Comparison of ENCODE assay signal across 31 cellular contexts in genomic region chr10:99851825-99852224, GRCh38.
"Had no signal": no experiment of that assay in that cellular context is flagged by ENCODE, and none has a peak within 500 bp of the region (broad histone marks: within the 10 kb centered on the region; RNA-seq: fewer than 3 reads in every experiment).

No MANE protein-coding gene starts in this region.

- H3K9me3 Mint-ChIP-seq: activated B cell treated with CpG ODN at 0.5 μM for 24 hours; activated CD8-positive, alpha-beta T cell treated with anti-CD3 and anti-CD28 coated beads for 36 hours; activated naive CD4-positive, alpha-beta T cell treated with anti-CD3 and anti-CD28 coated beads for 36 hours; activated naive CD4-positive, alpha-beta T cell treated with anti-CD3 and anti-CD28 coated beads, Interleukin-2, amount 50 U/mL, for 72 hours; activated naive CD8-positive, alpha-beta T cell treated with anti-CD3 and anti-CD28 coated beads, Interleukin-2, amount 10 ng/mL, durations not matched to agents 7 days and 5 days; activated T-helper 1 cell treated with anti-CD3 and anti-CD28 coated beads, Interleukin-12 subunit alpha, Interleukin-12 subunit beta, Interleukin-2, Interleukin-4 antibody, amounts not matched to agents 30 ng/mL and 10 ng/mL and 1 ng/mL, durations not matched to agents 14 hours and 24 hours and 36 hours; activated T-helper 2 cell treated with anti-CD3 and anti-CD28 coated beads, Interferon-gamma antibody, Interleukin-2, Interleukin-4, amounts not matched to agents 10 μg/mL and 5 μg/mL and 100 μg/mL, durations not matched to agents 14 hours and 24 hours and 36 hours; brain; central memory CD8-positive, alpha-beta T cell; dendritic cell treated with granulocyte-macrophage colony-stimulating factor and Interleukin-4, amounts not matched to agents 40 ng/mL and 50 ng/mL, for 4 days; effector memory CD8-positive, alpha-beta T cell; T-helper 2 cell treated with Interferon-gamma antibody and Interleukin-4, amounts not matched to agents 5 μg/mL and 100 μg/mL, for 36 hours had no signal

- H3K36me3 Mint-ChIP-seq: activated CD8-positive, alpha-beta memory T cell treated with anti-CD3 and anti-CD28 coated beads, Interleukin-2, amount 10 ng/mL, durations not matched to agents 7 days and 5 days; activated naive CD4-positive, alpha-beta T cell treated with anti-CD3 and anti-CD28 coated beads, Interleukin-2, amount 50 U/mL, for 72 hours; activated naive CD8-positive, alpha-beta T cell treated with anti-CD3 and anti-CD28 coated beads, Interleukin-2, amount 10 ng/mL, durations not matched to agents 7 days and 5 days; brain had no signal

- H3K36me3 ChIP-seq: ascending aorta, breast epithelium, esophagus squamous epithelium, WERI-Rb-1 had no signal

- H3K27me3 Mint-ChIP-seq: activated B cell treated with CpG ODN at 0.5 μM for 24 hours; activated CD8-positive, alpha-beta memory T cell treated with anti-CD3 and anti-CD28 coated beads, Interleukin-2, amount 10 ng/mL, durations not matched to agents 7 days and 5 days; activated CD8-positive, alpha-beta T cell treated with anti-CD3 and anti-CD28 coated beads for 36 hours; activated naive CD8-positive, alpha-beta T cell treated with anti-CD3 and anti-CD28 coated beads, Interleukin-2, amount 10 ng/mL, durations not matched to agents 7 days and 5 days; brain; central memory CD8-positive, alpha-beta T cell; effector memory CD8-positive, alpha-beta T cell; T-helper 17 cell had no signal

- H3K4me1 Mint-ChIP-seq: activated B cell treated with CpG ODN at 0.5 μM for 24 hours; activated CD8-positive, alpha-beta memory T cell treated with anti-CD3 and anti-CD28 coated beads, Interleukin-2, amount 10 ng/mL, durations not matched to agents 7 days and 5 days; activated naive CD8-positive, alpha-beta T cell treated with anti-CD3 and anti-CD28 coated beads, Interleukin-2, amount 10 ng/mL, durations not matched to agents 7 days and 5 days; central memory CD8-positive, alpha-beta T cell had no signal

- H3K4me1 ChIP-seq: ascending aorta, breast epithelium, esophagus squamous epithelium had no signal

- H3K4me3 ChIP-seq: ascending aorta, breast epithelium, coronary artery, dorsolateral prefrontal cortex, esophagus squamous epithelium had no signal

- H3K9me3 ChIP-seq: ascending aorta, breast epithelium, esophagus squamous epithelium had no signal

- ATAC-seq: activated CD4-positive, CD25-positive, alpha-beta regulatory T cell treated with anti-CD3 and anti-CD28 coated beads, Interleukin-2, amount 50 U/mL, for 24 hours; activated CD8-positive, alpha-beta memory T cell treated with anti-CD3 and anti-CD28 coated beads, Interleukin-2, amount 10 ng/mL, durations not matched to agents 7 days and 5 days; activated CD8-positive, alpha-beta T cell treated with anti-CD3 and anti-CD28 coated beads for 36 hours; activated naive CD4-positive, alpha-beta T cell treated with anti-CD3 and anti-CD28 coated beads, Interleukin-2, amount 50 U/mL, for 72 hours; effector memory CD8-positive, alpha-beta T cell; T-helper 17 cell had no signal

- DNase-seq: activated B cell treated with CpG ODN at 0.5 μM for 24 hours; activated CD4-positive, alpha-beta T cell treated with anti-CD3 and anti-CD28 coated beads for 48 hours; activated CD4-positive, alpha-beta T cell treated with anti-CD3 and anti-CD28 coated beads, Interleukin-2, amount 50 U/mL, for 1 hour; activated CD4-positive, alpha-beta T cell treated with anti-CD3 and anti-CD28 coated beads, Interleukin-2, amount 50 U/mL, for 48 hours; activated CD8-positive, alpha-beta memory T cell treated with anti-CD3 and anti-CD28 coated beads, Interleukin-2, amount 10 ng/mL, durations not matched to agents 7 days and 5 days; activated CD8-positive, alpha-beta memory T cell treated with anti-CD3 and anti-CD28 coated beads, Interleukin-2, amount 50 U/mL, for 4 hours; activated CD8-positive, alpha-beta T cell treated with anti-CD3 and anti-CD28 coated beads for 36 hours; activated effector memory CD4-positive, alpha-beta T cell treated with anti-CD3 and anti-CD28 coated beads, Interleukin-2, amount 50 U/mL, for 16 hours; activated naive CD4-positive, alpha-beta T cell treated with anti-CD3 and anti-CD28 coated beads for 36 hours; activated naive CD8-positive, alpha-beta T cell treated with anti-CD3 and anti-CD28 coated beads, Interleukin-2, amount 10 ng/mL, durations not matched to agents 7 days and 5 days; activated T-cell treated with anti-CD3 and anti-CD28 coated beads, Interleukin-2, amount 50 U/mL, for 1 hour; activated T-cell treated with anti-CD3 and anti-CD28 coated beads, Interleukin-2, amount 50 U/mL, for 48 hours; dorsolateral prefrontal cortex; effector memory CD8-positive, alpha-beta T cell; esophagus squamous epithelium; head of caudate nucleus; T-helper 1 cell; T-helper 17 cell; WERI-Rb-1 had no signal

- H3K27ac ChIP-seq: ascending aorta, breast epithelium, coronary artery, dorsolateral prefrontal cortex, epithelial cell of prostate, esophagus squamous epithelium, WERI-Rb-1 had no signal

- H3K27ac Mint-ChIP-seq: activated B cell treated with CpG ODN at 0.5 μM for 24 hours; activated CD8-positive, alpha-beta memory T cell treated with anti-CD3 and anti-CD28 coated beads, Interleukin-2, amount 10 ng/mL, durations not matched to agents 7 days and 5 days; activated CD8-positive, alpha-beta T cell treated with anti-CD3 and anti-CD28 coated beads for 36 hours; activated naive CD4-positive, alpha-beta T cell treated with anti-CD3 and anti-CD28 coated beads for 36 hours; activated naive CD4-positive, alpha-beta T cell treated with anti-CD3 and anti-CD28 coated beads, Interleukin-2, amount 50 U/mL, for 72 hours; activated naive CD8-positive, alpha-beta T cell treated with anti-CD3 and anti-CD28 coated beads, Interleukin-2, amount 10 ng/mL, durations not matched to agents 7 days and 5 days; activated T-helper 1 cell treated with anti-CD3 and anti-CD28 coated beads, Interleukin-12 subunit alpha, Interleukin-12 subunit beta, Interleukin-2, Interleukin-4 antibody, amounts not matched to agents 30 ng/mL and 10 ng/mL and 1 ng/mL, durations not matched to agents 14 hours and 24 hours and 36 hours; activated T-helper 2 cell treated with anti-CD3 and anti-CD28 coated beads, Interferon-gamma antibody, Interleukin-2, Interleukin-4, amounts not matched to agents 10 μg/mL and 5 μg/mL and 100 μg/mL, durations not matched to agents 14 hours and 24 hours and 36 hours; brain; dendritic cell treated with granulocyte-macrophage colony-stimulating factor and Interleukin-4, amounts not matched to agents 40 ng/mL and 50 ng/mL, for 4 days; T-helper 17 cell; T-helper 2 cell treated with Interferon-gamma antibody and Interleukin-4, amounts not matched to agents 5 μg/mL and 100 μg/mL, for 36 hours had no signal

- H3K4me3 Mint-ChIP-seq: activated B cell treated with CpG ODN at 0.5 μM for 24 hours; activated CD8-positive, alpha-beta memory T cell treated with anti-CD3 and anti-CD28 coated beads, Interleukin-2, amount 10 ng/mL, durations not matched to agents 7 days and 5 days; activated CD8-positive, alpha-beta T cell treated with anti-CD3 and anti-CD28 coated beads for 36 hours; activated naive CD4-positive, alpha-beta T cell treated with anti-CD3 and anti-CD28 coated beads for 36 hours; activated naive CD8-positive, alpha-beta T cell treated with anti-CD3 and anti-CD28 coated beads, Interleukin-2, amount 10 ng/mL, durations not matched to agents 7 days and 5 days; activated T-helper 1 cell treated with anti-CD3 and anti-CD28 coated beads, Interleukin-12 subunit alpha, Interleukin-12 subunit beta, Interleukin-2, Interleukin-4 antibody, amounts not matched to agents 30 ng/mL and 10 ng/mL and 1 ng/mL, durations not matched to agents 14 hours and 24 hours and 36 hours; brain; central memory CD8-positive, alpha-beta T cell; dendritic cell treated with granulocyte-macrophage colony-stimulating factor and Interleukin-4, amounts not matched to agents 40 ng/mL and 50 ng/mL, for 4 days; effector memory CD8-positive, alpha-beta T cell; T-helper 17 cell; T-helper 2 cell treated with Interferon-gamma antibody and Interleukin-4, amounts not matched to agents 5 μg/mL and 100 μg/mL, for 36 hours had no signal

- H3K27me3 ChIP-seq: ascending aorta, breast epithelium, dorsolateral prefrontal cortex, esophagus squamous epithelium had no signal
